In the genomic region with DNA sequence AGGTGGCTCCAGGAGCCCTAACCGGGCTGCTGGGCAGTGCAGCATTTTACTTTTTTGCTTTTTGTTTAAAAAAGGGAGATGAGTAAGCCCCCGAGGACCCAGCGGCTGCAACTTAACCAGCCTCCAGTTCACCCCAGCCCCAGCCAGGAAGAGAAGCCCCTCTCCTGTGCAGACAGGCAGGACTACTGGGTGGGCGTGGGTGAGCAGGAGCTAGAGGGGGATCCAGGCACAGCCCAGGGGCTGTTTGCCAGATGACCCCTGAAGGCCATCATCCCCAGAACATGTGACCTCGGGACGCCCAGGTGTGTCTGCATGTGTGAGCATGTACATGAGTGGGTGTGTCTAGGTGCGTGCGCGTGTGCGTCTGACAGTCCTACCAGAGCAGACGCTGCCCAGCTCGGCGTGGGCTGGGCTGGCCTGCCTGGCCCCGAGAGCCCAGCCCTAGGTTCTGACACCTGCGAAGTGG, we compare ENCODE assay signal across 20 cellular contexts. TPM values are rescaled to one million over a fixed set of nuclear protein-coding genes. Genes with fewer than 3 reads are reported as not detected.
DNase-seq lines count a peak whose midpoint lies in the region; ATAC-seq, FAIRE-seq and TF ChIP-seq lines count a peak whose summit lies in the region.
"Had no signal": no experiment of that assay in that cellular context is flagged by ENCODE, and none has a peak within 500 bp of the region (broad histone marks: within the 10 kb centered on the region; RNA-seq: fewer than 3 reads in every experiment).

No MANE protein-coding gene starts in this region.

- DNase-seq in Right ventricle myocardium inferior (ENCODE audit: missing footprints) (peak; percentile 61), left ventricle myocardium superior (no peak), GM19239 (ENCODE audit: insufficient read length, low spot score) (peak; percentile 1), epithelial cell of esophagus (ENCODE audit: low read depth) (peak; percentile 30), spleen (peak; percentile 72)
- DNase-seq: ACHN, gastrocnemius medialis, MV-4-11, NCI-H1930, NCI-H446, RPMI8226, SW 1271 had no signal

- H3K9me3 ChIP-seq in spleen, result no peaks in the 10 kb centered on the region
- H3K9me3 ChIP-seq: gastrocnemius medialis, tibial nerve had no signal

- ATAC-seq in Right ventricle myocardium inferior (no peak), left ventricle myocardium superior (no peak), HG03342 (IDR thresholded peaks at IDR 0.05; ENCODE audit: unreplicated experiment) (no peak), HG02588 (IDR thresholded peaks at IDR 0.05; ENCODE audit: unreplicated experiment) (no peak), HG03175 (IDR thresholded peaks at IDR 0.05; ENCODE audit: unreplicated experiment) (no peak)
- ATAC-seq: gastrocnemius medialis, K562 had no signal

- H3K27ac ChIP-seq in spleen, result peak overlapping the region; percentile 62 to 90 (median 76)
- H3K27ac ChIP-seq: gastrocnemius medialis, HL-60 had no signal

- no peak for FAIRE-seq in GM19239 (lab: Jason Lieb, UNC)
- FAIRE-seq: H54, K562, TTC549 had no signal

- peaks cover 0 to 89% (median 63%) of the 10 kb centered on the region in 6 donors for H3K36me3 ChIP-seq in spleen

- no peaks in the 10 kb centered on the region for H3K27me3 ChIP-seq in spleen (replicated peaks in 1 of 7)
- H3K27me3 ChIP-seq: gastrocnemius medialis, tibial nerve had no signal

- H3K4me1 ChIP-seq in spleen, result peaks cover 15 to 96% (median 58%) of the 10 kb centered on the region in 6 donors

- WGBS in spleen, 5 donors, result 73 to 92% (median 84%) methylated on average over 9 to 15 of the region's 15 CpGs

- H3K4me3 ChIP-seq in epithelial cell of esophagus (ENCODE audit: low read length) (no peak overlapping the region), spleen (no peak overlapping the region)
- H3K4me3 ChIP-seq: gastrocnemius medialis, K562, tibial nerve had no signal

- TF ChIP-seq CTCF in epithelial cell of esophagus (IDR thresholded peaks at IDR 0.05; ENCODE audit: insufficient read depth, low read depth, low read length, missing control alignments) (no peak), spleen (IDR thresholded peaks at IDR 0.05 in 8 of 11, conservative IDR thresholded peaks at IDR 0.05 in 3 of 11) (no peak)

- TF ChIP-seq POLR2A in spleen (IDR thresholded peaks at IDR 0.05), result no peak

- intact Hi-C loops in Right ventricle myocardium inferior (cut with DNase I) (no loop called here), left ventricle myocardium superior (cut with micrococcal nuclease) (no loop called here), spleen (cut with DNase I; ENCODE audit: low total_unique reads) (no loop called here)

RNA-seq across cellular contexts. Expression of gene HAUS3, which starts 7.6 kb away (rescaled TPM):
- 7.7 TPM for total RNA-seq in Right ventricle myocardium inferior
- 8.2 TPM for total RNA-seq in left ventricle myocardium superior
- total RNA-seq in spleen, result 10 to 100 TPM; 16.2 to 22.4 (median 19.2) TPM
- 10 to 100 TPM; 10.3 to 15.0 (median 13.0) TPM for polyA plus RNA-seq in spleen

RNA-seq across cellular contexts. Expression of gene POLN, which starts 7.6 kb away (rescaled TPM):
- total RNA-seq in Right ventricle myocardium inferior (2.0 TPM), left ventricle myocardium superior (1.9 TPM), spleen (1 to 10 TPM; 1.9 to 3.5 (median 2.9) TPM)
- polyA plus RNA-seq in spleen, result 1 to 10 TPM; 1.2 to 1.5 (median 1.5) TPM

RNA-seq across cellular contexts. Expression of gene MXD4, which starts 12.3 kb away (rescaled TPM):
- total RNA-seq in Right ventricle myocardium inferior (36.0 TPM), left ventricle myocardium superior (44.0 TPM), spleen (100 to 1,000 TPM in 5 of 7 donors, 10 to 100 TPM in 2; 51.8 to 128 (median 112) TPM)
- polyA plus RNA-seq in spleen, result 100 to 1,000 TPM in 1 of 3 donors, 10 to 100 TPM in 2; 36.0 to 103 (median 38.4) TPM
